In genomic region chr7:138002828-138003189, GRCh38 we compare ENCODE assay signal across 8 cellular contexts. TPM values are rescaled to one million over a fixed set of nuclear protein-coding genes. Genes with fewer than 3 reads are reported as not detected.
A peak's percentile ranks its signal among the peaks of the same experiment; 100 is the strongest.
DNase-seq lines count a peak whose midpoint lies in the region; ATAC-seq and TF ChIP-seq lines count a peak whose summit lies in the region.

No MANE protein-coding gene starts in this region.

- H3K9ac ChIP-seq in SK-N-MC (ENCODE audit: insufficient read length) = peak overlapping the region; percentile 38
- no peak overlapping the region for H3K9ac ChIP-seq in smooth muscle cell (ENCODE audit: low read depth)

- TF ChIP-seq CTCF in hepatocyte (IDR thresholded peaks at IDR 0.05; ENCODE audit: poor library complexity) (no peak), smooth muscle cell (IDR thresholded peaks at IDR 0.05; ENCODE audit: borderline replicate concordance, insufficient read depth, poor library complexity, severe bottlenecking) (no peak)

- POLR2A ChIA-PET in activated CD4-positive, alpha-beta T cell treated with anti-CD3 and anti-CD28 coated beads, Interleukin-2, amount 10 ng/mL, durations not matched to agents 7 days and 5 days (lab: Charles Lee) = no interaction called here

- no peaks in the 10 kb centered on the region for H3K9me2 ChIP-seq in hepatocyte (replicated peaks; ENCODE audit: insufficient read depth)

- H3K36me3 ChIP-seq in SK-N-MC (ENCODE audit: insufficient read depth, low read length) (no peaks in the 10 kb centered on the region), hepatocyte (replicated peaks; ENCODE audit: insufficient read depth, low read depth) (no peaks in the 10 kb centered on the region), smooth muscle cell (ENCODE audit: low read depth) (no peaks in the 10 kb centered on the region)

- no peaks in the 10 kb centered on the region for H3K27me3 ChIP-seq in hepatocyte
- H3K27me3 ChIP-seq in smooth muscle cell (ENCODE audit: low read depth) = no peaks in the 10 kb centered on the region

- H3K27ac Mint-ChIP-seq in activated CD4-positive, alpha-beta T cell treated with anti-CD3 and anti-CD28 coated beads, Interleukin-2, amount 10 ng/mL, durations not matched to agents 7 days and 5 days = peak overlapping the region; percentile 95

- H3K79me2 ChIP-seq in hepatocyte = peaks cover 37% of the 10 kb centered on the region
- peaks cover 35% of the 10 kb centered on the region for H3K79me2 ChIP-seq in smooth muscle cell (ENCODE audit: low read depth)

- H3K4me3 ChIP-seq in SK-N-MC = peak overlapping the region; percentile 69
- no peak overlapping the region for H3K4me3 ChIP-seq in hepatocyte
- peak overlapping the region; percentile 27 for H3K4me3 ChIP-seq in smooth muscle cell

- CTCF ChIA-PET in activated CD4-positive, alpha-beta T cell treated with anti-CD3 and anti-CD28 coated beads, Interleukin-2, amount 10 ng/mL, durations not matched to agents 7 days and 5 days (lab: Charles Lee) = interaction anchor here (0.7 to 7.8 kb wide), 23 partner anchors 9 to 623 kb away, joined by 3 to 42 read pairs (median 4); no protein-coding TSS in a partner anchor

- no peaks in the 10 kb centered on the region for H3K27me3 Mint-ChIP-seq in activated CD4-positive, alpha-beta T cell treated with anti-CD3 and anti-CD28 coated beads, Interleukin-2, amount 10 ng/mL, durations not matched to agents 7 days and 5 days

- H3K4me1 ChIP-seq in hepatocyte (ENCODE audit: insufficient read depth) (peaks cover 17% of the 10 kb centered on the region), smooth muscle cell (ENCODE audit: low read depth) (peaks cover 25% of the 10 kb centered on the region)

- no peak for DNase-seq in activated CD4-positive, alpha-beta T cell treated with anti-CD3 and anti-CD28 coated beads, Interleukin-2, amount 10 ng/mL, durations not matched to agents 7 days and 5 days
- DNase-seq in activated CD4-positive, alpha-beta T cell treated with anti-CD3 and anti-CD28 coated beads, Interleukin-2, amount 50 U/mL, for 48 hours = no peak
- DNase-seq in SK-N-MC (ENCODE audit: low read depth, low spot score) = no peak
- no peak for DNase-seq in hepatocyte (ENCODE audit: low spot score)
- DNase-seq in smooth muscle cell (lab: John Stamatoyannopoulos, UW; ENCODE audit: unreplicated experiment) = no peak
- DNase-seq in dedifferentiated amniotic fluid mesenchymal stem cell (ENCODE audit: extremely low spot score) = no peak
- DNase-seq in stimulated activated CD4-positive, alpha-beta T cell treated with anti-CD3 and anti-CD28 coated beads, Interleukin-2, amount 100 ng/mL, for 48 hours = no peak

- no peaks in the 10 kb centered on the region for H3K9me3 Mint-ChIP-seq in activated CD4-positive, alpha-beta T cell treated with anti-CD3 and anti-CD28 coated beads, Interleukin-2, amount 10 ng/mL, durations not matched to agents 7 days and 5 days

- peak overlapping the region; percentile 92 for H3K4me3 Mint-ChIP-seq in activated CD4-positive, alpha-beta T cell treated with anti-CD3 and anti-CD28 coated beads, Interleukin-2, amount 10 ng/mL, durations not matched to agents 7 days and 5 days

- WGBS in hepatocyte (ENCODE audit: low lambda C conversion rate, missing lambda C conversion rate) = 65% methylated on average over 6 of the region's 6 CpGs
- WGBS in smooth muscle cell (ENCODE audit: low lambda C conversion rate) = 68% methylated on average over 6 of the region's 6 CpGs

- H3F3A ChIP-seq in smooth muscle cell (ENCODE audit: low read depth) = no peaks in the 10 kb centered on the region

- H4K20me1 ChIP-seq in hepatocyte (ENCODE audit: insufficient read depth, poor library complexity, severe bottlenecking) (no peaks in the 10 kb centered on the region), smooth muscle cell (ENCODE audit: low read depth) (peaks cover 25% of the 10 kb centered on the region)

- no peaks in the 10 kb centered on the region for H3K9me3 ChIP-seq in SK-N-MC (ENCODE audit: low read depth, low read length)
- no peaks in the 10 kb centered on the region for H3K9me3 ChIP-seq in hepatocyte (ENCODE audit: low read depth)
- H3K9me3 ChIP-seq in smooth muscle cell (replicated peaks; ENCODE audit: low read depth) = no peaks in the 10 kb centered on the region

- H2AFZ ChIP-seq in hepatocyte = peak overlapping the region; percentile 8
- peak overlapping the region; percentile 60 for H2AFZ ChIP-seq in smooth muscle cell (ENCODE audit: low read depth)

- H3K27ac ChIP-seq in SK-N-MC = peak overlapping the region; percentile 30; the same call in 1 of the 2 replicates
- H3K27ac ChIP-seq in hepatocyte = peak overlapping the region; percentile 3
- peak overlapping the region; percentile 18 for H3K27ac ChIP-seq in smooth muscle cell (ENCODE audit: low read depth)

- no peak for ATAC-seq in GM21526 (IDR thresholded peaks at IDR 0.05; ENCODE audit: low FRiP score, unreplicated experiment)

- peak overlapping the region; percentile 55 for H3K4me2 ChIP-seq in hepatocyte
- H3K4me2 ChIP-seq in smooth muscle cell = peak overlapping the region; percentile 59

- H3K4me1 Mint-ChIP-seq in activated CD4-positive, alpha-beta T cell treated with anti-CD3 and anti-CD28 coated beads, Interleukin-2, amount 10 ng/mL, durations not matched to agents 7 days and 5 days = peaks cover 40% of the 10 kb centered on the region

- peaks cover 7% of the 10 kb centered on the region for H3K36me3 Mint-ChIP-seq in activated CD4-positive, alpha-beta T cell treated with anti-CD3 and anti-CD28 coated beads, Interleukin-2, amount 10 ng/mL, durations not matched to agents 7 days and 5 days (ENCODE audit: low read depth)

RNA-seq across cellular contexts. Expression of gene CREB3L2, which starts 0.9 kb away (rescaled TPM):
- total RNA-seq in activated CD4-positive, alpha-beta T cell treated with anti-CD3 and anti-CD28 coated beads, Interleukin-2, amount 10 ng/mL, durations not matched to agents 7 days and 5 days = 10 to 100 TPM; 23.1 to 25.7 TPM
- 33.9 and 38.3 TPM in 2 replicates for total RNA-seq in hepatocyte
- 34.4 and 37.6 TPM in 2 replicates for polyA plus RNA-seq in hepatocyte
- 46.4 and 69.1 TPM in 2 replicates for total RNA-seq in smooth muscle cell
- polyA plus RNA-seq in smooth muscle cell = 27.4 and 37.6 TPM in 2 replicates
